20 cellular contexts compared by ENCODE assay signal in the genomic region with DNA sequence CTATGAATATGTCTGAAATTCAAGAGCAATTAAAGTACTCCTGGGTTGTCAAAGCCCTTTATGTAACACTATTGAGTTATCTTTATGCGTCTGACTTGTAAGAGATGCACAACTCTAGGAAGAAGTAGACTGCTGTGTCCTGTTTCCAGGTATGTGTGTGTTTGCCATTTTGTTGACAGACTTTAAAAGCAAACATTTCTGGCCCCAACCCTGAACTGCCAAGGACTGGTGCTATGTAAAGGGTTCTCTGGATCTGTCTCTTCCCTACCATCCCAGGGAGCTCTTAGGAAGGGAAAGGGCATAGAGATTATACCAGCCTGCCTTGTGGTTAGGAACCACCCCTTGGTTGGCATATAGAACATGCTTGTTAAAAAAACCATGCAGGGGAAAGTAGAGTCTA.
"Had no signal": no experiment of that assay in that cellular context is flagged by ENCODE, and none has a peak within 500 bp of the region (broad histone marks: within the 10 kb centered on the region; RNA-seq: fewer than 3 reads in every experiment).

No MANE protein-coding gene starts in this region.

- H3K36me3 Mint-ChIP-seq: activated naive CD4-positive, alpha-beta T cell treated with anti-CD3 and anti-CD28 coated beads, Interleukin-2, amount 10 ng/mL, durations not matched to agents 7 days and 5 days had no signal

- H3K4me3 Mint-ChIP-seq: activated naive CD4-positive, alpha-beta T cell treated with anti-CD3 and anti-CD28 coated beads, Interleukin-2, amount 10 ng/mL, durations not matched to agents 7 days and 5 days; activated naive CD8-positive, alpha-beta T cell treated with anti-CD3 and anti-CD28 coated beads, Interleukin-2, amount 10 ng/mL, durations not matched to agents 7 days and 5 days; activated T-helper 1 cell treated with anti-CD3 and anti-CD28 coated beads, Interleukin-12 subunit alpha, Interleukin-12 subunit beta, Interleukin-2, Interleukin-4 antibody, amounts not matched to agents 30 ng/mL and 10 ng/mL and 1 ng/mL, durations not matched to agents 14 hours and 24 hours and 36 hours; nephron; stimulated activated memory B cell treated with anti-CD40 and anti-IgM and Interleukin-4, amounts not matched to agents 10 μg/mL and 1 μg/mL and 100 μg/mL, for 72 hours had no signal

- H3K27me3 ChIP-seq: brain microvascular endothelial cell, stomach, tibial nerve had no signal

- H3K36me3 ChIP-seq: brain microvascular endothelial cell had no signal

- H3K27ac ChIP-seq: brain microvascular endothelial cell, stomach, tibial nerve had no signal

- ATAC-seq: activated CD4-positive, CD25-positive, alpha-beta regulatory T cell treated with anti-CD3 and anti-CD28 coated beads, Interleukin-2, amount 50 U/mL, for 24 hours; left ventricle myocardium superior; sciatic nerve; stimulated activated memory B cell treated with anti-CD40 and anti-IgM and Interleukin-4, amounts not matched to agents 10 μg/mL and 1 μg/mL and 100 μg/mL, for 72 hours had no signal

- H3K4me3 ChIP-seq: skin epidermis, stomach, tibial nerve had no signal

- H3K9me3 ChIP-seq: stomach, tibial nerve had no signal

- H3K9me3 Mint-ChIP-seq: activated naive CD4-positive, alpha-beta T cell treated with anti-CD3 and anti-CD28 coated beads, Interleukin-2, amount 10 ng/mL, durations not matched to agents 7 days and 5 days; activated naive CD8-positive, alpha-beta T cell treated with anti-CD3 and anti-CD28 coated beads, Interleukin-2, amount 10 ng/mL, durations not matched to agents 7 days and 5 days; activated T-helper 1 cell treated with anti-CD3 and anti-CD28 coated beads, Interleukin-12 subunit alpha, Interleukin-12 subunit beta, Interleukin-2, Interleukin-4 antibody, amounts not matched to agents 30 ng/mL and 10 ng/mL and 1 ng/mL, durations not matched to agents 14 hours and 24 hours and 36 hours; nephron; stimulated activated memory B cell treated with anti-CD40 and anti-IgM and Interleukin-4, amounts not matched to agents 10 μg/mL and 1 μg/mL and 100 μg/mL, for 72 hours had no signal

- H3K27me3 Mint-ChIP-seq: activated naive CD4-positive, alpha-beta T cell treated with anti-CD3 and anti-CD28 coated beads, Interleukin-2, amount 10 ng/mL, durations not matched to agents 7 days and 5 days; activated naive CD8-positive, alpha-beta T cell treated with anti-CD3 and anti-CD28 coated beads, Interleukin-2, amount 10 ng/mL, durations not matched to agents 7 days and 5 days; stimulated activated memory B cell treated with anti-CD40 and anti-IgM and Interleukin-4, amounts not matched to agents 10 μg/mL and 1 μg/mL and 100 μg/mL, for 72 hours had no signal

- H3K27ac Mint-ChIP-seq: activated naive CD4-positive, alpha-beta T cell treated with anti-CD3 and anti-CD28 coated beads, Interleukin-2, amount 10 ng/mL, durations not matched to agents 7 days and 5 days; activated naive CD8-positive, alpha-beta T cell treated with anti-CD3 and anti-CD28 coated beads, Interleukin-2, amount 10 ng/mL, durations not matched to agents 7 days and 5 days; activated T-helper 1 cell treated with anti-CD3 and anti-CD28 coated beads, Interleukin-12 subunit alpha, Interleukin-12 subunit beta, Interleukin-2, Interleukin-4 antibody, amounts not matched to agents 30 ng/mL and 10 ng/mL and 1 ng/mL, durations not matched to agents 14 hours and 24 hours and 36 hours; nephron; stimulated activated memory B cell treated with anti-CD40 and anti-IgM and Interleukin-4, amounts not matched to agents 10 μg/mL and 1 μg/mL and 100 μg/mL, for 72 hours had no signal

- DNase-seq: activated CD4-positive, alpha-beta T cell treated with anti-CD3 and anti-CD28 coated beads for 48 hours; activated CD4-positive, alpha-beta T cell treated with anti-CD3 and anti-CD28 coated beads, Interleukin-2, amount 50 U/mL, for 48 hours; activated CD8-positive, alpha-beta memory T cell treated with anti-CD3 and anti-CD28 coated beads, Interleukin-2, amount 50 U/mL, for 4 hours; activated gamma-delta T cell; activated naive CD4-positive, alpha-beta T cell treated with anti-CD3 and anti-CD28 coated beads, Interleukin-2, amount 10 ng/mL, durations not matched to agents 7 days and 5 days; activated naive CD8-positive, alpha-beta T cell treated with anti-CD3 and anti-CD28 coated beads, Interleukin-2, amount 10 ng/mL, durations not matched to agents 7 days and 5 days; activated T-cell treated with anti-CD3 and anti-CD28 coated beads, Interleukin-2, amount 50 U/mL, for 1 hour; brain microvascular endothelial cell; central memory CD4-positive, alpha-beta T cell; foreskin melanocyte; left ventricle myocardium superior; stimulated activated CD4-positive, alpha-beta T cell treated with anti-CD3 and anti-CD28 coated beads, Interleukin-4, amount 100 ng/mL, for 24 hours; stomach had no signal
